26 cellular contexts compared by ENCODE assay signal in the genomic region with DNA sequence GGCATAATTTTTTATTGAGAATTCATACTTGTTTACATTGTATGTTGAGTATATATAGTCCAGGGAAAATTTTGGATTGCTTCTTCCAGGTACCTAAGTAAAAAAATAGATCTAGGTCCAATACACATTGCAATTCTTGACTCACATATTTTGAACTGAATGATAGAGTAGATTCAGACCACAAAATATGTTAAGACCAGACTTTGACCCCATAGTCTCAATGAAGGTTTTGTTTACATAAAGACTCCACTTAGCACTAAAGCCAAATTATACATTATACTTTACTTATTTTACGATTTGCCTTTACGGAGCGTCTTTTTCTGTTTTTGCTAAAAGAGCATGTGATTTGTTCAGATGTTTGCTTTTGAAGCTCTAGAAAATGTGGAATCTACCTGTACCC.
"Had no signal": no experiment of that assay in that cellular context is flagged by ENCODE, and none has a peak within 500 bp of the region (broad histone marks: within the 10 kb centered on the region; RNA-seq: fewer than 3 reads in every experiment).

No MANE protein-coding gene starts in this region.

- H3K27me3 ChIP-seq: gastrocnemius medialis, heart left ventricle, hepatocyte, left lung, right atrium auricular region, sigmoid colon, stomach, thyroid gland, vagina had no signal

- H3K27ac ChIP-seq: epithelial cell of prostate, gastrocnemius medialis, heart left ventricle, hepatocyte, left lung, prostate gland, right atrium auricular region, sigmoid colon, stomach, thyroid gland, vagina had no signal

- ATAC-seq: esophagus mucosa; gastrocnemius medialis; heart left ventricle; left lung; naive thymus-derived CD8-positive, alpha-beta T cell; stimulated activated effector memory CD8-positive, alpha-beta T cell treated with anti-CD3 and anti-CD28 coated beads, Interleukin-12 subunit alpha, Interleukin-12 subunit beta, amount 100 ng/mL, for 72 hours had no signal

- H3K4me3 ChIP-seq: gastrocnemius medialis, heart left ventricle, hepatocyte, left lung, prostate gland, right atrium auricular region, sigmoid colon, stomach, thyroid gland, vagina had no signal

- DNase-seq: cortex of kidney; effector CD4-positive, alpha-beta T cell; endodermal cell; foreskin fibroblast; gastrocnemius medialis; heart left ventricle; kidney; left lung; mesenchymal stem cell; naive thymus-derived CD8-positive, alpha-beta T cell; nephron progenitor cell; nucleus accumbens; sigmoid colon; stimulated activated CD4-positive, alpha-beta T cell treated with anti-CD3 and anti-CD28 coated beads, Interleukin-2, amount 100 ng/mL, for 24 hours; stimulated activated CD4-positive, alpha-beta T cell treated with anti-CD3 and anti-CD28 coated beads, Interleukin-4, amount 100 ng/mL, for 24 hours; stimulated activated naive CD4-positive, alpha-beta T cell treated with Interleukin-2 at 50 U/mL for 16 hours; stomach; thyroid gland; trophoblast cell had no signal

- H3K9me3 ChIP-seq: gastrocnemius medialis, heart left ventricle, left lung, prostate gland, right atrium auricular region, sigmoid colon, stomach, thyroid gland, vagina had no signal

- H3K4me1 ChIP-seq: gastrocnemius medialis, heart left ventricle, left lung, prostate gland, right atrium auricular region, sigmoid colon, stomach, thyroid gland, vagina had no signal

- H3K36me3 ChIP-seq: gastrocnemius medialis, heart left ventricle, left lung, prostate gland, right atrium auricular region, sigmoid colon, stomach, thyroid gland, vagina had no signal
